ENCODE assay signal across 18 cellular contexts in genomic region chr7:130954918-130955559, GRCh38.
DNase-seq lines count a peak whose midpoint lies in the region; ATAC-seq, FAIRE-seq and TF ChIP-seq lines count a peak whose summit lies in the region.
"Had no signal": no experiment of that assay in that cellular context is flagged by ENCODE, and none has a peak within 500 bp of the region (broad histone marks: within the 10 kb centered on the region; RNA-seq: fewer than 3 reads in every experiment).

No MANE protein-coding gene starts in this region.

- WGBS in adrenal gland, 4 donors = 92 to 93% (median 92%) methylated on average over 5 of the region's 5 CpGs

- peaks cover 56% of the 10 kb centered on the region for H3K4me1 Mint-ChIP-seq in T-helper 1 cell treated with Interleukin-12 subunit alpha and Interleukin-12 subunit beta and Interleukin-4 antibody, amounts not matched to agents 30 μg/mL and 1 μg/mL, for 36 hours (ENCODE audit: low read depth)
- peaks cover 36% of the 10 kb centered on the region for H3K4me1 Mint-ChIP-seq in activated CD4-positive, alpha-beta memory T cell treated with anti-CD3 and anti-CD28 coated beads for 36 hours (ENCODE audit: low read depth)
- peaks cover 22 to 74% (median 68%) of the 10 kb centered on the region in 4 donors for H3K4me1 Mint-ChIP-seq in naive thymus-derived CD8-positive, alpha-beta T cell
- H3K4me1 Mint-ChIP-seq in type B pancreatic cell (ENCODE audit: unreplicated experiment) = peaks cover 5% of the 10 kb centered on the region

- peak overlapping the region; percentile 31 for H3K4me3 ChIP-seq in GM12875 (ENCODE audit: low read depth, low read length)
- no peak overlapping the region for H3K4me3 ChIP-seq in adrenal gland
- H3K4me3 ChIP-seq: Peyer's patch had no signal

- H3K4me3 Mint-ChIP-seq in T-helper 1 cell treated with Interleukin-12 subunit alpha and Interleukin-12 subunit beta and Interleukin-4 antibody, amounts not matched to agents 30 μg/mL and 1 μg/mL, for 36 hours = peak overlapping the region; percentile 49
- peak overlapping the region; percentile 84 for H3K4me3 Mint-ChIP-seq in activated CD4-positive, alpha-beta memory T cell treated with anti-CD3 and anti-CD28 coated beads for 36 hours
- H3K4me3 Mint-ChIP-seq in naive thymus-derived CD8-positive, alpha-beta T cell = peak overlapping the region in 4 of 10 donors; percentile 1 to 57 (median 22)
- H3K4me3 Mint-ChIP-seq in type B pancreatic cell = no peak overlapping the region
- H3K4me3 Mint-ChIP-seq: WTC11 had no signal

- no peak for FAIRE-seq in D721Med (lab: Jason Lieb, UNC)
- FAIRE-seq: bronchial epithelial cell, GM19239 had no signal

- CTCF ChIA-PET in activated CD4-positive, alpha-beta memory T cell treated with anti-CD3 and anti-CD28 coated beads for 36 hours (lab: Charles Lee) = interaction anchor here (0.9 to 5.1 kb wide), 4 partner anchors 12 to 85 kb away, joined by 3 to 34 read pairs (median 4); no protein-coding TSS in a partner anchor

- no peaks in the 10 kb centered on the region for H3K9me3 Mint-ChIP-seq in T-helper 1 cell treated with Interleukin-12 subunit alpha and Interleukin-12 subunit beta and Interleukin-4 antibody, amounts not matched to agents 30 μg/mL and 1 μg/mL, for 36 hours
- no peaks in the 10 kb centered on the region for H3K9me3 Mint-ChIP-seq in activated CD4-positive, alpha-beta memory T cell treated with anti-CD3 and anti-CD28 coated beads for 36 hours
- no peaks in the 10 kb centered on the region for H3K9me3 Mint-ChIP-seq in naive thymus-derived CD8-positive, alpha-beta T cell
- H3K9me3 Mint-ChIP-seq in type B pancreatic cell = no peaks in the 10 kb centered on the region

- H3K27me3 ChIP-seq in adrenal gland = no peaks in the 10 kb centered on the region
- H3K27me3 ChIP-seq: Peyer's patch had no signal

- peaks cover 0 to 14% of the 10 kb centered on the region in 2 donors for H3K36me3 ChIP-seq in adrenal gland (replicated peaks in 1 of 2)
- H3K36me3 ChIP-seq: Peyer's patch had no signal

- no peak for ATAC-seq in naive thymus-derived CD8-positive, alpha-beta T cell
- ATAC-seq: WTC11 had no signal

- no peak for DNase-seq in T-helper 1 cell
- DNase-seq in activated CD4-positive, alpha-beta memory T cell treated with anti-CD3 and anti-CD28 coated beads for 36 hours = no peak
- DNase-seq in naive thymus-derived CD8-positive, alpha-beta T cell = no peak
- DNase-seq in adrenal gland = no peak
- DNase-seq in D721Med (ENCODE audit: insufficient read length, low spot score) = no peak
- no peak for DNase-seq in type B pancreatic cell (ENCODE audit: extremely low spot score, unreplicated experiment)
- DNase-seq: hypothalamus; NCI-H1694 treated with DMSO at 0.1 percent for 48 hours; NCI-H510A treated with DMSO at 0.1 percent for 48 hours; Peyer's patch; stimulated activated CD4-positive, alpha-beta T cell treated with anti-CD3 and anti-CD28 coated beads, Interleukin-12 subunit alpha, Interleukin-12 subunit beta, amount 100 ng/mL, for 4 hours had no signal

- POLR2A ChIA-PET in activated CD4-positive, alpha-beta memory T cell treated with anti-CD3 and anti-CD28 coated beads for 36 hours (lab: Charles Lee) = interaction anchor here (0.6 to 17.8 kb wide), 21 partner anchors 7 to 77 kb away, joined by 3 to 314 read pairs (median 7); no protein-coding TSS in a partner anchor
- POLR2A ChIA-PET in naive thymus-derived CD8-positive, alpha-beta T cell (lab: Charles Lee) = interaction anchor here (0.6 kb wide), 1 partner anchor 730 kb away, joined by 4 read pairs; no protein-coding TSS in a partner anchor

- no peak for TF ChIP-seq POLR2A in adrenal gland (IDR thresholded peaks at IDR 0.05)

- intact Hi-C loops in activated CD4-positive, alpha-beta memory T cell treated with anti-CD3 and anti-CD28 coated beads for 36 hours (cut with micrococcal nuclease) = loop anchor here (1.0 kb wide), 2 partner anchors 8 to 12 kb away; no protein-coding TSS in a partner anchor
- intact Hi-C loops in adrenal gland (cut with DNase I) = no loop called here

- H3K27ac ChIP-seq in adrenal gland = no peak overlapping the region
- H3K27ac ChIP-seq: 22Rv1 had no signal

- peaks cover 6 to 31% of the 10 kb centered on the region in 2 donors for H3K4me1 ChIP-seq in adrenal gland (replicated peaks in 1 of 2)

- no peaks in the 10 kb centered on the region for H3K9me3 ChIP-seq in adrenal gland (replicated peaks in 1 of 3)
- H3K9me3 ChIP-seq: Peyer's patch had no signal

- H3K27ac Mint-ChIP-seq in T-helper 1 cell treated with Interleukin-12 subunit alpha and Interleukin-12 subunit beta and Interleukin-4 antibody, amounts not matched to agents 30 μg/mL and 1 μg/mL, for 36 hours = peak overlapping the region; percentile 62
- H3K27ac Mint-ChIP-seq in activated CD4-positive, alpha-beta memory T cell treated with anti-CD3 and anti-CD28 coated beads for 36 hours = no peak overlapping the region
- H3K27ac Mint-ChIP-seq in naive thymus-derived CD8-positive, alpha-beta T cell = peak overlapping the region in 9 of 10 donors; percentile 3 to 94 (median 82)
- no peak overlapping the region for H3K27ac Mint-ChIP-seq in type B pancreatic cell
- H3K27ac Mint-ChIP-seq: progenitor cell of endocrine pancreas, WTC11 had no signal

- TF ChIP-seq CTCF in GM12875 (IDR thresholded peaks at IDR 0.05; ENCODE audit: borderline replicate concordance, insufficient read depth, low read depth, low read length) = no peak
- TF ChIP-seq CTCF in adrenal gland (IDR thresholded peaks at IDR 0.05) = no peak
- TF ChIP-seq CTCF in D721Med (IDR thresholded peaks at IDR 0.05; ENCODE audit: insufficient read depth, missing control alignments) = no peak
- TF ChIP-seq CTCF in type B pancreatic cell (conservative IDR thresholded peaks at IDR 0.05) = no peak

- H3K36me3 Mint-ChIP-seq in T-helper 1 cell treated with Interleukin-12 subunit alpha and Interleukin-12 subunit beta and Interleukin-4 antibody, amounts not matched to agents 30 μg/mL and 1 μg/mL, for 36 hours (ENCODE audit: low read depth) = peaks cover 48% of the 10 kb centered on the region
- H3K36me3 Mint-ChIP-seq in activated CD4-positive, alpha-beta memory T cell treated with anti-CD3 and anti-CD28 coated beads for 36 hours = peaks cover 75% of the 10 kb centered on the region
- H3K36me3 Mint-ChIP-seq in naive thymus-derived CD8-positive, alpha-beta T cell = peaks cover 0 to 42% (median 6%) of the 10 kb centered on the region in 3 donors
- no peaks in the 10 kb centered on the region for H3K36me3 Mint-ChIP-seq in type B pancreatic cell

- no peaks in the 10 kb centered on the region for H3K27me3 Mint-ChIP-seq in T-helper 1 cell treated with Interleukin-12 subunit alpha and Interleukin-12 subunit beta and Interleukin-4 antibody, amounts not matched to agents 30 μg/mL and 1 μg/mL, for 36 hours (ENCODE audit: low read depth)
- peaks cover 5% of the 10 kb centered on the region for H3K27me3 Mint-ChIP-seq in activated CD4-positive, alpha-beta memory T cell treated with anti-CD3 and anti-CD28 coated beads for 36 hours
- no peaks in the 10 kb centered on the region for H3K27me3 Mint-ChIP-seq in naive thymus-derived CD8-positive, alpha-beta T cell
- H3K27me3 Mint-ChIP-seq in type B pancreatic cell = no peaks in the 10 kb centered on the region
- H3K27me3 Mint-ChIP-seq: progenitor cell of endocrine pancreas had no signal

Comparison
In these comparisons a context has a peak if more than half of its experiments do, and no peak if none do; other contexts are left out.
1. H3K27ac Mint-ChIP-seq: peak in T-helper 1 cell treated with Interleukin-12 subunit alpha and Interleukin-12 subunit beta and Interleukin-4 antibody, amounts not matched to agents 30 μg/mL and 1 μg/mL, for 36 hours (single experiment) and naive thymus-derived CD8-positive, alpha-beta T cell (9 of 10); none in activated CD4-positive, alpha-beta memory T cell treated with anti-CD3 and anti-CD28 coated beads for 36 hours (single experiment) and type B pancreatic cell (single experiment).